8 cellular contexts compared by ENCODE assay signal in the genomic region with DNA sequence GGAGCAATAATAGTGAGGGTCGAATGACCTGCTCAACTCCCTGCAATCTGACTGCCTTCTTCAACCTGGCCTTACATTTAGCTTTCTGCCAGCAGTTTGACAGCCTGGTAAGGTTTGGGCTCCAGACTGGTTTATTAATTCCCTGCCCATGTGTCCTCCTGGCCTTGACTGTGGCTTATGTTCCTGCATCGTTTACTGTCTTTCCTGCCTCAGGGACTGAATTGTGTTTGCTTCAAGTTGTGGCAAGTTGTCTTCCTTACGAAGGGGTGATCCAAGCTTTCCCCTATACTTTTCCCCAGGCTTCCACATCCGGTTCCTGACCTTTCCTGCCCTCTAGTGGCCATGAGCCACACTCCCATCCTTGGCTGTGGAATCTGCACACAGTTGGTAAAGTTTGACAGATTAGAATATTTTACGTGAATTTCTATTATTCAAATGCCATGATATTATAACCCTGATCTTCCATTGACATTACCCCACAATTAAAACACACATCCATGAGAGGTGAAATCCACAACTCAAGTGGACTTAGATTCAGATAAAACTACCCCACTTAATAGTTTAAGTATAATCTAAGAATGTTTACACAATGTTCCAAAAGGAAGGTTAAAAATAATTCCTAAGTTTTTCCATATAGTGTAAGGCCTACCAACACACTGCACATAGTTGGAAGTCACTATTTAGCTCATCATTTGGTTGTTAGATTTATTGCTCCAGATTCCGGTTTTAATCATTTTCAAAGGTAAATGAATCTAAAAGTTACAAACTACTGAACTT.
DNase-seq lines count a peak whose midpoint lies in the region; ATAC-seq and TF ChIP-seq lines count a peak whose summit lies in the region.

No MANE protein-coding gene starts in this region.

- WGBS in smooth muscle cell (ENCODE audit: low lambda C conversion rate), result 34% methylated on average over 6 of the region's 6 CpGs

- no peaks in the 10 kb centered on the region for H3K9me3 Mint-ChIP-seq in activated naive CD8-positive, alpha-beta T cell treated with anti-CD3 and anti-CD28 coated beads, Interleukin-2, amount 50 U/mL, for 24 hours
- H3K9me3 Mint-ChIP-seq in activated naive CD8-positive, alpha-beta T cell treated with anti-CD3 and anti-CD28 coated beads for 36 hours, result no peaks in the 10 kb centered on the region
- no peaks in the 10 kb centered on the region for H3K9me3 Mint-ChIP-seq in activated CD8-positive, alpha-beta T cell treated with anti-CD3 and anti-CD28 coated beads, Interleukin-2, amount 10 ng/mL, durations not matched to agents 7 days and 5 days (ENCODE audit: insufficient read depth)
- no peaks in the 10 kb centered on the region for H3K9me3 Mint-ChIP-seq in CD4-positive, alpha-beta memory T cell

- CTCF ChIA-PET in activated CD8-positive, alpha-beta T cell treated with anti-CD3 and anti-CD28 coated beads, Interleukin-2, amount 10 ng/mL, durations not matched to agents 7 days and 5 days (lab: Charles Lee), result interaction anchor here (1.1 kb wide), 1 partner anchor 17 kb away, joined by 4 read pairs; no protein-coding TSS in a partner anchor
- CTCF ChIA-PET in CD4-positive, alpha-beta memory T cell (lab: Charles Lee; ENCODE audit: partially characterized antibody), result interaction anchor here (0.8 to 1.1 kb wide), 2 partner anchors 10 to 26 kb away, joined by 3 to 4 read pairs; no protein-coding TSS in a partner anchor

- H3K36me3 ChIP-seq in smooth muscle cell (ENCODE audit: low read depth), result no peaks in the 10 kb centered on the region
- no peaks in the 10 kb centered on the region for H3K36me3 ChIP-seq in CD4-positive, alpha-beta memory T cell (ENCODE audit: insufficient read depth, low read length)

- H3K4me2 ChIP-seq in smooth muscle cell, result no peak overlapping the region

- H2AFZ ChIP-seq in smooth muscle cell (ENCODE audit: low read depth), result no peak overlapping the region

- POLR2A ChIA-PET in activated CD8-positive, alpha-beta T cell treated with anti-CD3 and anti-CD28 coated beads, Interleukin-2, amount 10 ng/mL, durations not matched to agents 7 days and 5 days (lab: Charles Lee), result no interaction called here
- POLR2A ChIA-PET in CD4-positive, alpha-beta memory T cell (lab: Charles Lee; ENCODE audit: partially characterized antibody), result no interaction called here

- peak overlapping the region; percentile 41 for H3K27ac ChIP-seq in smooth muscle cell (ENCODE audit: low read depth)
- no peak overlapping the region for H3K27ac ChIP-seq in CD4-positive, alpha-beta memory T cell (ENCODE audit: low read depth, low read length)

- H3K9me3 ChIP-seq in smooth muscle cell (replicated peaks; ENCODE audit: low read depth), result no peaks in the 10 kb centered on the region
- H3K9me3 ChIP-seq in CD4-positive, alpha-beta memory T cell (ENCODE audit: control insufficient read depth in 1 of 2, low read length in 2 of 2), result no peaks in the 10 kb centered on the region

- peaks cover 3% of the 10 kb centered on the region for H3K4me1 ChIP-seq in smooth muscle cell (ENCODE audit: low read depth)
- H3K4me1 ChIP-seq in CD4-positive, alpha-beta memory T cell (ENCODE audit: insufficient read depth, low read length), result no peaks in the 10 kb centered on the region

- H4K20me1 ChIP-seq in smooth muscle cell (ENCODE audit: low read depth), result no peaks in the 10 kb centered on the region

- peaks cover 6% of the 10 kb centered on the region for H3K79me2 ChIP-seq in smooth muscle cell (ENCODE audit: low read depth)

- no peak overlapping the region for H3K27ac Mint-ChIP-seq in activated naive CD8-positive, alpha-beta T cell treated with anti-CD3 and anti-CD28 coated beads, Interleukin-2, amount 50 U/mL, for 24 hours
- no peak overlapping the region for H3K27ac Mint-ChIP-seq in activated naive CD8-positive, alpha-beta T cell treated with anti-CD3 and anti-CD28 coated beads for 36 hours
- H3K27ac Mint-ChIP-seq in activated CD8-positive, alpha-beta T cell treated with anti-CD3 and anti-CD28 coated beads, Interleukin-2, amount 10 ng/mL, durations not matched to agents 7 days and 5 days, result no peak overlapping the region
- H3K27ac Mint-ChIP-seq in CD4-positive, alpha-beta memory T cell, result peak overlapping the region in 1 of 7 donors; percentile 11

- DNase-seq in activated naive CD8-positive, alpha-beta T cell treated with anti-CD3 and anti-CD28 coated beads, Interleukin-2, amount 50 U/mL, for 24 hours, result peak; percentile 17
- DNase-seq in activated naive CD8-positive, alpha-beta T cell treated with anti-CD3 and anti-CD28 coated beads for 36 hours, result no peak
- peak; percentile 42 for DNase-seq in NAMALWA (ENCODE audit: low spot score)
- DNase-seq in activated CD8-positive, alpha-beta T cell treated with anti-CD3 and anti-CD28 coated beads, Interleukin-2, amount 10 ng/mL, durations not matched to agents 7 days and 5 days, result peak; percentile 31
- DNase-seq in hepatic stellate cell (ENCODE audit: low spot score), result peak; percentile 49
- DNase-seq in smooth muscle cell (lab: John Stamatoyannopoulos, UW; ENCODE audit: unreplicated experiment), result no peak
- DNase-seq in GM19240 (ENCODE audit: insufficient read length, low spot score), result no peak
- no peak for DNase-seq in CD4-positive, alpha-beta memory T cell

- H3K4me3 ChIP-seq in smooth muscle cell, result no peak overlapping the region
- no peak overlapping the region for H3K4me3 ChIP-seq in CD4-positive, alpha-beta memory T cell (ENCODE audit: low read length in 2 of 2)

- TF ChIP-seq CTCF in smooth muscle cell (IDR thresholded peaks at IDR 0.05; ENCODE audit: borderline replicate concordance, insufficient read depth, poor library complexity, severe bottlenecking), result peak; percentile 88

- no peak overlapping the region for H3K4me3 Mint-ChIP-seq in activated naive CD8-positive, alpha-beta T cell treated with anti-CD3 and anti-CD28 coated beads, Interleukin-2, amount 50 U/mL, for 24 hours
- H3K4me3 Mint-ChIP-seq in activated naive CD8-positive, alpha-beta T cell treated with anti-CD3 and anti-CD28 coated beads for 36 hours, result no peak overlapping the region
- H3K4me3 Mint-ChIP-seq in activated CD8-positive, alpha-beta T cell treated with anti-CD3 and anti-CD28 coated beads, Interleukin-2, amount 10 ng/mL, durations not matched to agents 7 days and 5 days, result no peak overlapping the region
- no peak overlapping the region for H3K4me3 Mint-ChIP-seq in CD4-positive, alpha-beta memory T cell

- no peaks in the 10 kb centered on the region for H3K27me3 ChIP-seq in smooth muscle cell (ENCODE audit: low read depth)
- H3K27me3 ChIP-seq in CD4-positive, alpha-beta memory T cell (ENCODE audit: insufficient read depth, low read length), result no peaks in the 10 kb centered on the region

- no peaks in the 10 kb centered on the region for H3F3A ChIP-seq in smooth muscle cell (ENCODE audit: low read depth)

- intact Hi-C loops in CD4-positive, alpha-beta memory T cell (cut with micrococcal nuclease), result no loop called here

- no peaks in the 10 kb centered on the region for H3K36me3 Mint-ChIP-seq in activated naive CD8-positive, alpha-beta T cell treated with anti-CD3 and anti-CD28 coated beads, Interleukin-2, amount 50 U/mL, for 24 hours (ENCODE audit: low read depth)
- no peaks in the 10 kb centered on the region for H3K36me3 Mint-ChIP-seq in activated naive CD8-positive, alpha-beta T cell treated with anti-CD3 and anti-CD28 coated beads for 36 hours
- H3K36me3 Mint-ChIP-seq in activated CD8-positive, alpha-beta T cell treated with anti-CD3 and anti-CD28 coated beads, Interleukin-2, amount 10 ng/mL, durations not matched to agents 7 days and 5 days (ENCODE audit: low read depth), result no peaks in the 10 kb centered on the region
- H3K36me3 Mint-ChIP-seq in CD4-positive, alpha-beta memory T cell, result no peaks in the 10 kb centered on the region

- peaks cover 10% of the 10 kb centered on the region for H3K4me1 Mint-ChIP-seq in activated naive CD8-positive, alpha-beta T cell treated with anti-CD3 and anti-CD28 coated beads, Interleukin-2, amount 50 U/mL, for 24 hours
- H3K4me1 Mint-ChIP-seq in activated naive CD8-positive, alpha-beta T cell treated with anti-CD3 and anti-CD28 coated beads for 36 hours, result peaks cover 10% of the 10 kb centered on the region
- H3K4me1 Mint-ChIP-seq in activated CD8-positive, alpha-beta T cell treated with anti-CD3 and anti-CD28 coated beads, Interleukin-2, amount 10 ng/mL, durations not matched to agents 7 days and 5 days (ENCODE audit: low read depth), result peaks cover 18% of the 10 kb centered on the region
- peaks cover 6 to 7% (median 7%) of the 10 kb centered on the region in 4 donors for H3K4me1 Mint-ChIP-seq in CD4-positive, alpha-beta memory T cell

- no peaks in the 10 kb centered on the region for H3K27me3 Mint-ChIP-seq in activated naive CD8-positive, alpha-beta T cell treated with anti-CD3 and anti-CD28 coated beads, Interleukin-2, amount 50 U/mL, for 24 hours
- no peaks in the 10 kb centered on the region for H3K27me3 Mint-ChIP-seq in activated naive CD8-positive, alpha-beta T cell treated with anti-CD3 and anti-CD28 coated beads for 36 hours
- H3K27me3 Mint-ChIP-seq in activated CD8-positive, alpha-beta T cell treated with anti-CD3 and anti-CD28 coated beads, Interleukin-2, amount 10 ng/mL, durations not matched to agents 7 days and 5 days (ENCODE audit: low read depth), result no peaks in the 10 kb centered on the region
- H3K27me3 Mint-ChIP-seq in CD4-positive, alpha-beta memory T cell, result no peaks in the 10 kb centered on the region

- H3K9ac ChIP-seq in smooth muscle cell (ENCODE audit: low read depth), result no peak overlapping the region

- ATAC-seq in activated naive CD8-positive, alpha-beta T cell treated with anti-CD3 and anti-CD28 coated beads, Interleukin-2, amount 50 U/mL, for 24 hours, result no peak
- no peak for ATAC-seq in activated CD8-positive, alpha-beta T cell treated with anti-CD3 and anti-CD28 coated beads, Interleukin-2, amount 10 ng/mL, durations not matched to agents 7 days and 5 days

Comparison
In these comparisons a context has a peak if more than half of its experiments do, and no peak if none do; other contexts are left out.
1. DNase-seq: peak in activated naive CD8-positive, alpha-beta T cell treated with anti-CD3 and anti-CD28 coated beads, Interleukin-2, amount 50 U/mL, for 24 hours (single experiment), NAMALWA (single experiment), activated CD8-positive, alpha-beta T cell treated with anti-CD3 and anti-CD28 coated beads, Interleukin-2, amount 10 ng/mL, durations not matched to agents 7 days and 5 days (single experiment) and hepatic stellate cell (single experiment); none in activated naive CD8-positive, alpha-beta T cell treated with anti-CD3 and anti-CD28 coated beads for 36 hours (single experiment), smooth muscle cell (single experiment), GM19240 (single experiment) and CD4-positive, alpha-beta memory T cell (0 of 5).